In the genomic region with DNA sequence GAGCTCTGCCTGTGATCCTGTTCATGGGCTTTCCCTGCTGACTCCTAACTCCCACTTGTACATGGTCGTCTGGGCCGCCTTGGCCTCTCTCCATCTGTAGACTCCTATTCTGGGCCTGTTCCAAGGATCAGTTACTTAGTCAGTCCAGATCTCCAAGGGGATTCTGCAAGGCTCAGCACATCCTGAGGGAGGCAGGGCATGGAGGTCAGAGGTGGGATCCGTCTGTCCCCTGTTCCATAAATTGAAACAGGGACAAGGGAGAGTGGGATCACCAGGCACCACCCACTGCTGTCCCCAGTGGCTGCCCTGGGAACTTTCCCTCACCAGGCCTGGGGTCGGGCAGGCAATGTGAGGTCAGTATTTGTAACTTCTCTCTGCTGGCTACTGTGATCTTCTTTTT, we compare ENCODE assay signal across 10 cellular contexts. TPM values are rescaled to one million over a fixed set of nuclear protein-coding genes. Genes with fewer than 3 reads are reported as not detected.
DNase-seq lines count a peak whose midpoint lies in the region; ATAC-seq and TF ChIP-seq lines count a peak whose summit lies in the region.
"Had no signal": no experiment of that assay in that cellular context is flagged by ENCODE, and none has a peak within 500 bp of the region (broad histone marks: within the 10 kb centered on the region; RNA-seq: fewer than 3 reads in every experiment).

No MANE protein-coding gene starts in this region.

- CTCF ChIA-PET in OCI-LY7 (lab: Charles Lee; ENCODE audit: unreplicated experiment) = interaction anchor here (1.1 kb wide), 1 partner anchor 18 kb away, joined by 3 read pairs; no protein-coding TSS in a partner anchor
- CTCF ChIA-PET in activated naive CD4-positive, alpha-beta T cell treated with anti-CD3 and anti-CD28 coated beads, Interleukin-2, amount 10 ng/mL, durations not matched to agents 7 days and 5 days (lab: Charles Lee) = interaction anchor here (0.7 to 2.1 kb wide), 24 partner anchors 8 to 713 kb away, joined by 3 to 14 read pairs (median 5); partner anchors contain the start of genes KCTD10 and UBE3B

- POLR2A ChIA-PET in OCI-LY7 (lab: Charles Lee) = no interaction called here

- ATAC-seq in psoas muscle (peak in 3 of 4 donors; percentile 17 to 59 (median 43)), HG03039 (IDR thresholded peaks at IDR 0.05; ENCODE audit: unreplicated experiment) (no peak)

- no peak overlapping the region for H2AFZ ChIP-seq in OCI-LY7 (ENCODE audit: low read length)

- no peak overlapping the region for H3K27ac Mint-ChIP-seq in activated T-cell treated with anti-CD3 and anti-CD28 coated beads, Interleukin-2, amount 50 U/mL, for 24 hours
- H3K27ac Mint-ChIP-seq in activated naive CD4-positive, alpha-beta T cell treated with anti-CD3 and anti-CD28 coated beads, Interleukin-2, amount 10 ng/mL, durations not matched to agents 7 days and 5 days = no peak overlapping the region

- H3K36me3 Mint-ChIP-seq in activated T-cell treated with anti-CD3 and anti-CD28 coated beads, Interleukin-2, amount 50 U/mL, for 24 hours (ENCODE audit: low read depth) = no peaks in the 10 kb centered on the region
- no peaks in the 10 kb centered on the region for H3K36me3 Mint-ChIP-seq in activated naive CD4-positive, alpha-beta T cell treated with anti-CD3 and anti-CD28 coated beads, Interleukin-2, amount 10 ng/mL, durations not matched to agents 7 days and 5 days

- no peaks in the 10 kb centered on the region for H3K9me3 ChIP-seq in OCI-LY7 (ENCODE audit: low read length)
- H3K9me3 ChIP-seq in cardiac muscle cell (ENCODE audit: low read depth) = no peaks in the 10 kb centered on the region
- H3K9me3 ChIP-seq in psoas muscle = no peaks in the 10 kb centered on the region

- 50 to 72% (median 64%) methylated on average over 4 of the region's 4 CpGs for WGBS in psoas muscle, 3 donors

- BruUV-seq in OCI-LY7 (replicated peaks; lab: Mats Ljungman, UMichigan) = no TSS peak

- H3K27me3 ChIP-seq in cardiac muscle cell (no peaks in the 10 kb centered on the region), psoas muscle (ENCODE audit: insufficient read depth in 3 of 3, low read length in 2 of 3) (no peaks in the 10 kb centered on the region)

- H3K4me1 Mint-ChIP-seq in activated T-cell treated with anti-CD3 and anti-CD28 coated beads, Interleukin-2, amount 50 U/mL, for 24 hours (ENCODE audit: low read depth) = peaks cover 6% of the 10 kb centered on the region
- H3K4me1 Mint-ChIP-seq in activated naive CD4-positive, alpha-beta T cell treated with anti-CD3 and anti-CD28 coated beads, Interleukin-2, amount 10 ng/mL, durations not matched to agents 7 days and 5 days = peaks cover 12% of the 10 kb centered on the region

- H3K4me3 Mint-ChIP-seq in activated T-cell treated with anti-CD3 and anti-CD28 coated beads, Interleukin-2, amount 50 U/mL, for 24 hours = no peak overlapping the region
- H3K4me3 Mint-ChIP-seq in activated naive CD4-positive, alpha-beta T cell treated with anti-CD3 and anti-CD28 coated beads, Interleukin-2, amount 10 ng/mL, durations not matched to agents 7 days and 5 days = no peak overlapping the region

- DNase-seq in ELR (ENCODE audit: low read depth) = peak; percentile 34
- DNase-seq in OCI-LY7 (ENCODE audit: low spot score) = no peak
- peak in 1 of 2 donors; percentile 30 for DNase-seq in cardiac muscle cell (ENCODE audit: low read depth in 1 of 2, low spot score in 1 of 2)
- peak in 1 of 2 donors; percentile 31 for DNase-seq in psoas muscle
- DNase-seq in activated T-cell treated with anti-CD3 and anti-CD28 coated beads, Interleukin-2, amount 50 U/mL, for 24 hours = no peak
- no peak for DNase-seq in NOMO-1 treated with dmso at 0.1 percent for 144 hours (lab: John Stamatoyannopoulos, UW; ENCODE audit: unreplicated experiment)
- no peak for DNase-seq in activated naive CD4-positive, alpha-beta T cell treated with anti-CD3 and anti-CD28 coated beads, Interleukin-2, amount 10 ng/mL, durations not matched to agents 7 days and 5 days
- DNase-seq: activated CD4-positive, CD25-positive, alpha-beta regulatory T cell; stimulated activated CD4-positive, alpha-beta T cell treated with anti-CD3 and anti-CD28 coated beads, Interleukin-2, amount 100 ng/mL, for 48 hours had no signal

- no peak overlapping the region for H3K4me2 ChIP-seq in OCI-LY7 (ENCODE audit: low read length)

- intact Hi-C loops in OCI-LY7 (cut with micrococcal nuclease; ENCODE audit: unreplicated experiment) = no loop called here
- intact Hi-C loops in psoas muscle (cut with DNase I) = loop anchor here in 1 of 2 donors (2.0 to 10.0 kb wide), 3 partner anchors 25 to 181 kb away; partner anchors contain the start of genes KCTD10 and UBE3B

- H3K4me3 ChIP-seq in OCI-LY7 (ENCODE audit: low read depth, low read length, poor library complexity, severe bottlenecking) = no peak overlapping the region
- no peak overlapping the region for H3K4me3 ChIP-seq in cardiac muscle cell
- H3K4me3 ChIP-seq in psoas muscle = no peak overlapping the region

- H3K9me3 Mint-ChIP-seq in activated T-cell treated with anti-CD3 and anti-CD28 coated beads, Interleukin-2, amount 50 U/mL, for 24 hours = no peaks in the 10 kb centered on the region
- no peaks in the 10 kb centered on the region for H3K9me3 Mint-ChIP-seq in activated naive CD4-positive, alpha-beta T cell treated with anti-CD3 and anti-CD28 coated beads, Interleukin-2, amount 10 ng/mL, durations not matched to agents 7 days and 5 days

- H3K79me2 ChIP-seq in OCI-LY7 (ENCODE audit: insufficient read depth, low read depth, low read length) = no peaks in the 10 kb centered on the region

- H3K27me3 Mint-ChIP-seq in activated T-cell treated with anti-CD3 and anti-CD28 coated beads, Interleukin-2, amount 50 U/mL, for 24 hours = no peaks in the 10 kb centered on the region
- no peaks in the 10 kb centered on the region for H3K27me3 Mint-ChIP-seq in activated naive CD4-positive, alpha-beta T cell treated with anti-CD3 and anti-CD28 coated beads, Interleukin-2, amount 10 ng/mL, durations not matched to agents 7 days and 5 days

- no peaks in the 10 kb centered on the region for H4K20me1 ChIP-seq in OCI-LY7 (ENCODE audit: insufficient read depth, low read length)

- peak; percentile 41; the same call in 1 of the 2 replicates for TF ChIP-seq CTCF in OCI-LY7 (conservative IDR thresholded peaks at IDR 0.05; ENCODE audit: low read length)
- peak; percentile 37 for TF ChIP-seq CTCF in cardiac muscle cell (IDR thresholded peaks at IDR 0.05; ENCODE audit: low read depth, low read length)
- no peak for TF ChIP-seq CTCF in psoas muscle (IDR thresholded peaks at IDR 0.05)

- H3K27ac ChIP-seq in OCI-LY7 (ENCODE audit: low read depth, low read length, poor library complexity, severe bottlenecking) (no peak overlapping the region), cardiac muscle cell (no peak overlapping the region), psoas muscle (no peak overlapping the region)

- H3K36me3 ChIP-seq in OCI-LY7 (ENCODE audit: insufficient read depth, low read length) = no peaks in the 10 kb centered on the region
- H3K36me3 ChIP-seq in cardiac muscle cell = no peaks in the 10 kb centered on the region
- no peaks in the 10 kb centered on the region for H3K36me3 ChIP-seq in psoas muscle (ENCODE audit: insufficient read depth in 1 of 2, low read depth in 1 of 2)

- H3K9me2 ChIP-seq in OCI-LY7 (ENCODE audit: insufficient read depth, low read length) = no peaks in the 10 kb centered on the region

- H3K4me1 ChIP-seq in OCI-LY7 (ENCODE audit: insufficient read depth, low read length, poor library complexity, severe bottlenecking) (no peaks in the 10 kb centered on the region), cardiac muscle cell (ENCODE audit: low read depth) (no peaks in the 10 kb centered on the region), psoas muscle (peaks cover 11% of the 10 kb centered on the region)

RNA-seq across cellular contexts. Expression of gene KCTD10, which starts 43.5 kb away (rescaled TPM):
- 26.4 and 28.1 TPM in 2 replicates for total RNA-seq in OCI-LY7 (2014; rRNA removed; shearing (Covaris generic))
- 43.5 and 45.7 TPM in 2 replicates for total RNA-seq in OCI-LY7 (2022)
- 64.4 and 102 TPM in 2 replicates for total RNA-seq in cardiac muscle cell
- 64.5 and 95.7 TPM in 2 replicates for polyA plus RNA-seq in cardiac muscle cell
- total RNA-seq in psoas muscle = 10 to 100 TPM; 13.0 to 21.8 (median 17.9) TPM
- polyA plus RNA-seq in psoas muscle = 10 to 100 TPM in 2 of 3 donors, 1 to 10 TPM in 1; 7.4 to 16.0 (median 11.6) TPM

RNA-seq across cellular contexts. Expression of gene UBE3B, which starts 43.8 kb away (rescaled TPM):
- total RNA-seq in OCI-LY7 (2014; rRNA removed; shearing (Covaris generic)) = 21.2 and 32.6 TPM in 2 replicates
- total RNA-seq in OCI-LY7 (2022) (27.8 and 32.7 TPM in 2 replicates), cardiac muscle cell (44.3 and 73.5 TPM in 2 replicates), psoas muscle (10 to 100 TPM; 41.7 to 50.8 (median 46.3) TPM)
- polyA plus RNA-seq in cardiac muscle cell (35.5 and 36.7 TPM in 2 replicates), psoas muscle (10 to 100 TPM; 13.5 to 45.0 (median 14.4) TPM)
